Comparison of ENCODE assay signal across 9 cellular contexts in genomic region chr9:129610193-129610472, GRCh38. TPM values are rescaled to one million over a fixed set of nuclear protein-coding genes. Genes with fewer than 3 reads are reported as not detected.
DNase-seq lines count a peak whose midpoint lies in the region; ATAC-seq, FAIRE-seq and TF ChIP-seq lines count a peak whose summit lies in the region.
"Had no signal": no experiment of that assay in that cellular context is flagged by ENCODE, and none has a peak within 500 bp of the region (broad histone marks: within the 10 kb centered on the region; RNA-seq: fewer than 3 reads in every experiment).

No MANE protein-coding gene starts in this region.

- DNase-seq in GM23338 (ENCODE audit: low spot score) (no peak), right cardiac atrium (no peak), small intestine (no peak), Kasumi-1 (lab: John Stamatoyannopoulos, UW) (no peak), NCI-H1092 treated with DMSO at 0.1 percent for 48 hours (lab: John Stamatoyannopoulos, UW) (no peak), NCI-H510A treated with DMSO at 0.1 percent for 48 hours (lab: John Stamatoyannopoulos, UW) (no peak)
- DNase-seq in activated CD4-positive, alpha-beta memory T cell treated with anti-CD3 and anti-CD28 coated beads for 36 hours, result no peak

- no peaks in the 10 kb centered on the region for H3K9me3 Mint-ChIP-seq in GM23338
- H3K9me3 Mint-ChIP-seq in activated CD4-positive, alpha-beta memory T cell treated with anti-CD3 and anti-CD28 coated beads for 36 hours, result no peaks in the 10 kb centered on the region

- peak overlapping the region; percentile 81 for H3K4me3 ChIP-seq in GM23338
- H3K4me3 ChIP-seq in right cardiac atrium (ENCODE audit: low read length), result peak overlapping the region; percentile 66
- peak overlapping the region; percentile 53 to 56 for H3K4me3 ChIP-seq in small intestine (ENCODE audit: low read depth in 1 of 2, low read length in 2 of 2)

- H3F3A ChIP-seq in GM23338 (replicated peaks; ENCODE audit: low read depth), result no peaks in the 10 kb centered on the region; the same call in 1 of the 2 replicates

- no peak for ATAC-seq in GM23338
- no peak for ATAC-seq in right cardiac atrium
- no peak for ATAC-seq in GM19455 (IDR thresholded peaks at IDR 0.05; ENCODE audit: unreplicated experiment)

- no peak for FAIRE-seq in small intestine (lab: Jason Lieb, UNC)

- H3K9me3 ChIP-seq in right cardiac atrium (ENCODE audit: control insufficient read depth, low read length), result no peaks in the 10 kb centered on the region
- no peaks in the 10 kb centered on the region for H3K9me3 ChIP-seq in small intestine (ENCODE audit: control insufficient read depth, low read depth)

- no peaks in the 10 kb centered on the region for H3K36me3 Mint-ChIP-seq in GM23338 (ENCODE audit: low read depth)
- H3K36me3 Mint-ChIP-seq in activated CD4-positive, alpha-beta memory T cell treated with anti-CD3 and anti-CD28 coated beads for 36 hours, result no peaks in the 10 kb centered on the region

- H3K36me3 ChIP-seq in GM23338 (ENCODE audit: insufficient read depth) (no peaks in the 10 kb centered on the region), small intestine (ENCODE audit: control insufficient read depth in 2 of 2, insufficient read depth in 2 of 2, low read length in 2 of 2) (no peaks in the 10 kb centered on the region)

- peaks cover 20% of the 10 kb centered on the region for H3K27me3 Mint-ChIP-seq in GM23338 (ENCODE audit: insufficient read depth, low read depth, poor library complexity)
- peaks cover 2% of the 10 kb centered on the region for H3K27me3 Mint-ChIP-seq in activated CD4-positive, alpha-beta memory T cell treated with anti-CD3 and anti-CD28 coated beads for 36 hours

- no peak overlapping the region for H3K27ac Mint-ChIP-seq in GM23338
- no peak overlapping the region for H3K27ac Mint-ChIP-seq in activated CD4-positive, alpha-beta memory T cell treated with anti-CD3 and anti-CD28 coated beads for 36 hours

- H3K4me3 Mint-ChIP-seq in GM23338, result peak overlapping the region; percentile 55; the same call in 1 of the 3 replicates
- H3K4me3 Mint-ChIP-seq in activated CD4-positive, alpha-beta memory T cell treated with anti-CD3 and anti-CD28 coated beads for 36 hours, result peak overlapping the region; percentile 37

- H3K4me2 ChIP-seq in GM23338, result peak overlapping the region; percentile 89

- H3K27me3 ChIP-seq in GM23338 (ENCODE audit: insufficient read depth), result peaks cover 12% of the 10 kb centered on the region
- H3K27me3 ChIP-seq in right cardiac atrium (ENCODE audit: control insufficient read depth, insufficient read depth), result no peaks in the 10 kb centered on the region
- no peaks in the 10 kb centered on the region for H3K27me3 ChIP-seq in small intestine (ENCODE audit: control insufficient read depth in 2 of 2, insufficient read depth in 2 of 2, low read length in 2 of 2)

- no peak overlapping the region for H2AFZ ChIP-seq in GM23338

- no peaks in the 10 kb centered on the region for H4K20me1 ChIP-seq in GM23338 (replicated peaks; ENCODE audit: insufficient read depth)

- H3K27ac ChIP-seq in GM23338 (ENCODE audit: low read depth), result no peak overlapping the region
- H3K27ac ChIP-seq in right cardiac atrium (ENCODE audit: low read length), result peak overlapping the region; percentile 78
- peak overlapping the region in 1 of 2 donors; percentile 73 for H3K27ac ChIP-seq in small intestine (ENCODE audit: low read depth in 1 of 2, low read length in 1 of 2)

- peaks cover 6% of the 10 kb centered on the region; the same call in 1 of the 2 replicates for H3K4me1 ChIP-seq in GM23338 (ENCODE audit: insufficient read depth)
- peaks cover 3% of the 10 kb centered on the region for H3K4me1 ChIP-seq in right cardiac atrium (ENCODE audit: control insufficient read depth, insufficient read depth, low read length)
- peaks cover 0 to 4% of the 10 kb centered on the region in 2 donors for H3K4me1 ChIP-seq in small intestine (ENCODE audit: control insufficient read depth in 2 of 2, insufficient read depth in 1 of 2, low read depth in 1 of 2, low read length in 1 of 2)

- POLR2A ChIA-PET in activated CD4-positive, alpha-beta memory T cell treated with anti-CD3 and anti-CD28 coated beads for 36 hours (lab: Charles Lee), result interaction anchor here (1.1 to 2.0 kb wide), 2 partner anchors 13 to 432 kb away, joined by 3 to 5 read pairs; partner anchors contain the start of gene IER5L

- WGBS in right cardiac atrium, result under 1% methylated on average over 24 of the region's 24 CpGs
- 0 to 1% (median 0%) methylated on average over 2 to 24 of the region's 24 CpGs for WGBS in small intestine, 3 donors

- H3K79me2 ChIP-seq in GM23338 (replicated peaks; ENCODE audit: insufficient read depth), result no peaks in the 10 kb centered on the region

- intact Hi-C loops in activated CD4-positive, alpha-beta memory T cell treated with anti-CD3 and anti-CD28 coated beads for 36 hours (cut with micrococcal nuclease), result loop anchor here (2.0 to 5.0 kb wide), 4 partner anchors 288 to 479 kb away; no protein-coding TSS in a partner anchor
- intact Hi-C loops in right cardiac atrium (cut with DNase I), result loop anchor here in 3 of 4 donors (2.0 to 10.0 kb wide), 3 partner anchors 435 to 478 kb away; partner anchors contain the start of gene IER5L (in 3 of the 3)

- no peak for TF ChIP-seq CTCF in GM23338 (conservative IDR thresholded peaks at IDR 0.05; ENCODE audit: low read depth in 2 of 2)

- CTCF ChIA-PET in activated CD4-positive, alpha-beta memory T cell treated with anti-CD3 and anti-CD28 coated beads for 36 hours (lab: Charles Lee), result interaction anchor here (2.1 kb wide), 4 partner anchors 14 to 479 kb away, joined by 7 to 11 read pairs (median 9); partner anchors contain the start of gene IER5L

- peaks cover 23% of the 10 kb centered on the region for H3K4me1 Mint-ChIP-seq in GM23338
- H3K4me1 Mint-ChIP-seq in activated CD4-positive, alpha-beta memory T cell treated with anti-CD3 and anti-CD28 coated beads for 36 hours (ENCODE audit: low read depth), result peaks cover 31% of the 10 kb centered on the region

- H3K9me2 ChIP-seq in GM23338 (ENCODE audit: insufficient read depth), result no peaks in the 10 kb centered on the region

TF ChIP-seq in GM23338, 12 proteins besides CTCF, POLR2A, EP300 and RAD21 (continues in another document):
- no peak for TF ChIP-seq CREB1 (CRISPR knock-in tag; IDR thresholded peaks at IDR 0.05; ENCODE audit: low read depth)
- TF ChIP-seq STAT1 (IDR thresholded peaks at IDR 0.05; ENCODE audit: unreplicated experiment), result no peak
- no peak for TF ChIP-seq NANOG (IDR thresholded peaks at IDR 0.05; ENCODE audit: borderline replicate concordance)
- no peak for TF ChIP-seq ZNF331 (CRISPR knock-in tag; IDR thresholded peaks at IDR 0.05; ENCODE audit: low read depth)
- TF ChIP-seq JUNB (IDR thresholded peaks at IDR 0.05; ENCODE audit: unreplicated experiment), result no peak
- TF ChIP-seq ETS1 (IDR thresholded peaks at IDR 0.05), result no peak
- TF ChIP-seq ZNF114 (CRISPR knock-in tag; IDR thresholded peaks at IDR 0.05), result no peak
- no peak for TF ChIP-seq POLR2AphosphoS5 (IDR thresholded peaks at IDR 0.05; ENCODE audit: low read depth)

RNA-seq across cellular contexts. Expression of gene C9orf50, which starts 10.8 kb away (rescaled TPM):
- total RNA-seq in GM23338 (2014; rRNA removed; shearing (Covaris generic)), result not detected in 2 replicates
- not detected in 2 replicates for polyA plus RNA-seq in GM23338 (2016; fragmentation: Nextera tagmentation; extraction: Ambion mirVana)
- total RNA-seq in activated CD4-positive, alpha-beta memory T cell treated with anti-CD3 and anti-CD28 coated beads for 36 hours, result not detected
- total RNA-seq in right cardiac atrium, result under 1 TPM in 1 of 4 donors, not detected in 3; 0.20 TPM
- polyA plus RNA-seq in right cardiac atrium, result not detected
- under 1 TPM in 1 of 3 donors, not detected in 2; 0.09 TPM for polyA plus RNA-seq in small intestine
- total RNA-seq: left cardiac atrium had no signal

RNA-seq across cellular contexts. Expression of gene NTMT1, which starts 15.8 kb away (rescaled TPM):
- 44.2 and 59.4 TPM in 2 replicates for total RNA-seq in GM23338 (2014; rRNA removed; shearing (Covaris generic))
- polyA plus RNA-seq in GM23338 (2016; fragmentation: Nextera tagmentation; extraction: Ambion mirVana) (97.4 and 108 TPM in 2 replicates), right cardiac atrium (78.1 TPM), small intestine (10 to 100 TPM; 42.5 to 64.3 (median 43.2) TPM)
- total RNA-seq in activated CD4-positive, alpha-beta memory T cell treated with anti-CD3 and anti-CD28 coated beads for 36 hours, result 10 to 100 TPM; 59.9 to 64.6 TPM
- total RNA-seq in right cardiac atrium, result 10 to 100 TPM; 45.0 to 55.2 (median 48.6) TPM

RNA-seq across cellular contexts. Expression of gene ASB6, which starts 31.8 kb away (rescaled TPM):
- 15.6 and 19.8 TPM in 2 replicates for total RNA-seq in GM23338 (2014; rRNA removed; shearing (Covaris generic))
- polyA plus RNA-seq in GM23338 (2016; fragmentation: Nextera tagmentation; extraction: Ambion mirVana) (8.8 and 9.7 TPM in 2 replicates), right cardiac atrium (9.8 TPM), small intestine (10 to 100 TPM; 11.9 to 14.9 (median 14.1) TPM)
- total RNA-seq in activated CD4-positive, alpha-beta memory T cell treated with anti-CD3 and anti-CD28 coated beads for 36 hours, result 10 to 100 TPM; 14.1 to 15.7 TPM
- 10 to 100 TPM in 3 of 4 donors, 1 to 10 TPM in 1; 9.1 to 10.7 (median 10.2) TPM for total RNA-seq in right cardiac atrium

RNA-seq across cellular contexts. Expression of gene PRRX2, which starts 55.3 kb away (rescaled TPM):
- total RNA-seq in GM23338 (2014; rRNA removed; shearing (Covaris generic)), result 4.5 and 8.3 TPM in 2 replicates
- polyA plus RNA-seq in GM23338 (2016; fragmentation: Nextera tagmentation; extraction: Ambion mirVana) (5.6 and 5.8 TPM in 2 replicates), right cardiac atrium (2.6 TPM), small intestine (1 to 10 TPM in 1 of 3 donors, not detected in 2; 1.8 TPM)
- total RNA-seq in activated CD4-positive, alpha-beta memory T cell treated with anti-CD3 and anti-CD28 coated beads for 36 hours, result under 1 TPM; 0.58 to 0.86 TPM
- 1 to 10 TPM; 1.8 to 5.7 (median 3.7) TPM for total RNA-seq in right cardiac atrium
